ENCODE assay signal across 16 cellular contexts in the genomic region with DNA sequence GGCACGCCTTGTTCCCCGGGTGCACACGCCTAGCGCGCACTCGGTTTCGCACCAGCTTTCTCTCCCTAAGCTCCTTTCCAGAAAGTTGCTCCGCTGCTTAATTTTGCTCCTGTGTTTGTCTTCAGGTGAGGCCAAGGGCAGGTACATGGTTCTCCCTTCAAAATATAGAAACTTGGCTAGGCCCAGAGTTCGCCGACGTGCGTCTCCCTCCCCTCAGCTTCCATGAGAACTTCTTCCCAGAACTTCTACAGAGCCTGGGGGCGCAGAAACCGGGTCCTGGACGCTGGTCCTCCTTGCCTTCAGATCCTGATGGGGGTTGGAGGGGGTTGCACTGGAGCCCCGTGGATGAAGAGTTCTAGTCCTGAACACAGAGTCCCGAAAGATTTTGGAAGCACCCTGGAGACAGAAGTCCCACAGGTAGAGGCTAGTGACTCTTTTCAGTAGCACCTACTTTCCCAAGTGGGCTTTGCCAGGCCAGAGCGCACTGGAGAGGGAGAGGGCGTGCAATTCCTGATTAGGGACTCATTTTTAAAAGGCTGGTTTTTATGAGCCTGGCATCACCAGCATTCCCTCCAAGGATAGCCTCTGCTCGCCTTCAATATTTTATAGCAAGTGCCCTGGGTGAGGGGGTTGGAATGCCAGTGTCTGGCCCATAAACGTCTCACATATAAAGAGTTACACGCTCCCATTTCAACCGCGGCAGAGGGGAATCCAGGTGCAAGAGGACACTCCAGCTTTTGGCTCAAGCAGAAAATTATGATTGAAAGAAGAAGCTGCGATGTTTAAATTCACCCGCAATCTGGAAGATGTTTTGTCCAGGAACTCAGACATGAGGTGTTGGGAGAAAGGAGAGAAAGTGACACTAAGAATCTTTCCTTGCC.
"Had no signal": no experiment of that assay in that cellular context is flagged by ENCODE, and none has a peak within 500 bp of the region (broad histone marks: within the 10 kb centered on the region; RNA-seq: fewer than 3 reads in every experiment).

No MANE protein-coding gene starts in this region.

- H3K9ac ChIP-seq: parathyroid adenoma had no signal

- DNase-seq: activated CD4-positive, alpha-beta T cell treated with anti-CD3 and anti-CD28 coated beads for 1 hour; activated CD4-positive, alpha-beta T cell treated with anti-CD3 and anti-CD28 coated beads, Interleukin-2, amount 50 U/mL, for 48 hours; activated gamma-delta T cell; activated T-cell treated with anti-CD3 and anti-CD28 coated beads, Interleukin-2, amount 50 U/mL, for 24 hours; foreskin melanocyte; naive B cell; stimulated activated CD4-positive, alpha-beta T cell treated with anti-CD3 and anti-CD28 coated beads, Interleukin-12 subunit alpha, Interleukin-12 subunit beta, amount 100 ng/mL, for 4 hours; stimulated activated CD4-positive, alpha-beta T cell treated with anti-CD3 and anti-CD28 coated beads, Interleukin-2, amount 100 ng/mL, for 24 hours; stomach; T1000; testis; upper lobe of left lung had no signal

- ATAC-seq: activated naive CD4-positive, alpha-beta T cell treated with anti-CD3 and anti-CD28 coated beads, Interleukin-2, amount 50 U/mL, for 72 hours; left lobe of liver had no signal

- H3K9me3 Mint-ChIP-seq: activated T-cell treated with anti-CD3 and anti-CD28 coated beads, Interleukin-2, amount 50 U/mL, for 24 hours had no signal

- H3K4me1 ChIP-seq: parathyroid adenoma, testis had no signal

- H3K79me2 ChIP-seq: parathyroid adenoma had no signal

- H3K9me3 ChIP-seq: neutrophil, testis, upper lobe of left lung had no signal

- H2AFZ ChIP-seq: parathyroid adenoma had no signal

- H3K4me3 Mint-ChIP-seq: activated T-cell treated with anti-CD3 and anti-CD28 coated beads, Interleukin-2, amount 50 U/mL, for 24 hours had no signal

- H3K27ac ChIP-seq: neutrophil, parathyroid adenoma, stomach, testis, upper lobe of left lung had no signal

- H3K36me3 ChIP-seq: neutrophil, stomach, upper lobe of left lung had no signal

- H3K4me3 ChIP-seq: stomach, testis, upper lobe of left lung had no signal
